15 cellular contexts compared by ENCODE assay signal in genomic region chr4:8276358-8277240, GRCh38. TPM values are rescaled to one million over a fixed set of nuclear protein-coding genes. Genes with fewer than 3 reads are reported as not detected.
DNase-seq lines count a peak whose midpoint lies in the region; ATAC-seq, FAIRE-seq and TF ChIP-seq lines count a peak whose summit lies in the region.
"Had no signal": no experiment of that assay in that cellular context is flagged by ENCODE, and none has a peak within 500 bp of the region (broad histone marks: within the 10 kb centered on the region; RNA-seq: fewer than 3 reads in every experiment).

No MANE protein-coding gene starts in this region.

- no peak overlapping the region for H2AFZ ChIP-seq in HepG2 (ENCODE audit: low read length)

- no peak overlapping the region for H3K4me3 ChIP-seq in right lobe of liver
- H3K4me3 ChIP-seq in HepG2 (replicated peaks in 1 of 3; ENCODE audit: insufficient read depth in 1 of 3, low read depth in 2 of 3, low read length in 3 of 3): no peak overlapping the region
- no peak overlapping the region for H3K4me3 ChIP-seq in fibroblast of mammary gland (ENCODE audit: control insufficient read depth, low read depth, low read length)
- no peak overlapping the region for H3K4me3 ChIP-seq in aorta (ENCODE audit: low read length in 2 of 2)
- H3K4me3 ChIP-seq in mesendoderm (ENCODE audit: low read length): no peak overlapping the region
- H3K4me3 ChIP-seq: tibial nerve had no signal

- H3K27me3 ChIP-seq in right lobe of liver (no peaks in the 10 kb centered on the region), HepG2 (ENCODE audit: control insufficient read depth in 1 of 2, insufficient read depth in 2 of 2, low read length in 2 of 2) (peaks cover 19 to 73% of the 10 kb centered on the region in 2 experiments), aorta (ENCODE audit: control insufficient read depth in 1 of 2, insufficient read depth in 2 of 2, low read length in 1 of 2) (no peaks in the 10 kb centered on the region), mesendoderm (ENCODE audit: insufficient read depth, low read length, poor library complexity) (no peaks in the 10 kb centered on the region)
- H3K27me3 ChIP-seq: tibial nerve had no signal

- H3K79me1 ChIP-seq in mesendoderm (ENCODE audit: low read length): no peaks in the 10 kb centered on the region

- H3K4ac ChIP-seq in mesendoderm (ENCODE audit: low read depth, low read length): no peak overlapping the region

- no peak overlapping the region for H4K5ac ChIP-seq in mesendoderm (ENCODE audit: low read length)

- H3K36me3 ChIP-seq in right lobe of liver (no peaks in the 10 kb centered on the region), HepG2 (replicated peaks in 1 of 2; ENCODE audit: control insufficient read depth in 1 of 2, insufficient read depth in 2 of 2, low read length in 2 of 2) (no peaks in the 10 kb centered on the region), aorta (ENCODE audit: control insufficient read depth in 1 of 2, insufficient read depth in 2 of 2, low read length in 1 of 2) (no peaks in the 10 kb centered on the region), mesendoderm (ENCODE audit: control insufficient read depth, insufficient read depth, low read length) (no peaks in the 10 kb centered on the region)
- H3K36me3 ChIP-seq: tibial nerve had no signal

- TF ChIP-seq RAD21 in HepG2 (CRISPR knock-in tag; IDR thresholded peaks at IDR 0.05): no peak

- H3K79me2 ChIP-seq in HepG2 (ENCODE audit: insufficient read depth, low read length) (no peaks in the 10 kb centered on the region), mesendoderm (ENCODE audit: control insufficient read depth, insufficient read depth, low read length) (no peaks in the 10 kb centered on the region)

- H3K23ac ChIP-seq in mesendoderm (ENCODE audit: low read length): no peak overlapping the region

- H3K9me3 ChIP-seq in right lobe of liver (no peaks in the 10 kb centered on the region), HepG2 (ENCODE audit: low read length) (no peaks in the 10 kb centered on the region), aorta (ENCODE audit: control insufficient read depth, low read length) (no peaks in the 10 kb centered on the region)
- H3K9me3 ChIP-seq: tibial nerve had no signal

- BruUV-seq in HepG2 (replicated peaks; lab: Mats Ljungman, UMichigan): no TSS peak

- FAIRE-seq in HepG2 (lab: Jason Lieb, UNC): no peak

- no peak overlapping the region for H2BK120ac ChIP-seq in mesendoderm (ENCODE audit: low read depth, low read length)

- H3K4me2 ChIP-seq in HepG2 (ENCODE audit: low read depth, low read length): no peak overlapping the region
- H3K4me2 ChIP-seq in mesendoderm (ENCODE audit: low read length): no peak overlapping the region

- H3K56ac ChIP-seq in mesendoderm (ENCODE audit: low read length): no peak overlapping the region

- H3K27ac ChIP-seq in right lobe of liver (no peak overlapping the region), HepG2 (ENCODE audit: extremely low read length, insufficient read depth, low read length) (no peak overlapping the region), aorta (ENCODE audit: low read depth in 1 of 2, low read length in 2 of 2) (no peak overlapping the region), mesendoderm (ENCODE audit: low read depth, low read length) (no peak overlapping the region)

- no peak overlapping the region for H2BK15ac ChIP-seq in mesendoderm (replicated peaks; ENCODE audit: low read depth)

- H4K8ac ChIP-seq in mesendoderm (ENCODE audit: low read depth, low read length): no peak overlapping the region

- no peak overlapping the region for H2BK5ac ChIP-seq in mesendoderm (ENCODE audit: low read length)

- H3K4me1 ChIP-seq in right lobe of liver (no peaks in the 10 kb centered on the region), HepG2 (ENCODE audit: insufficient read depth, low read length) (no peaks in the 10 kb centered on the region), aorta (ENCODE audit: control insufficient read depth in 1 of 2, insufficient read depth in 2 of 2, low read length in 2 of 2) (no peaks in the 10 kb centered on the region), mesendoderm (ENCODE audit: control insufficient read depth, low read depth, low read length) (no peaks in the 10 kb centered on the region)

- TF ChIP-seq POLR2A in right lobe of liver (IDR thresholded peaks at IDR 0.05) (no peak), HepG2 (IDR thresholded peaks at IDR 0.05; ENCODE audit: insufficient read depth in 1 of 2, low read depth in 2 of 2, low read length in 2 of 2) (no peak)

- TF ChIP-seq CTCF in right lobe of liver (IDR thresholded peaks at IDR 0.05) (no peak), HepG2 (CRISPR knock-in tag; IDR thresholded peaks at IDR 0.05) (no peak), fibroblast of mammary gland (conservative IDR thresholded peaks at IDR 0.05; ENCODE audit: control insufficient read depth, insufficient read depth, low read depth, low read length) (no peak)

- CTCF ChIA-PET in HepG2 (lab: Yijun Ruan, JAX; ENCODE audit: low intra/inter-chr PET ratio, low total read pairs): no interaction called here

- no peak overlapping the region for H3K9ac ChIP-seq in HepG2 (ENCODE audit: insufficient read depth, low read depth, low read length)
- no peak overlapping the region for H3K9ac ChIP-seq in mesendoderm (ENCODE audit: low read length)

- H4K20me1 ChIP-seq in HepG2 (ENCODE audit: insufficient read depth, low read length): no peaks in the 10 kb centered on the region

- no peak overlapping the region for H3K18ac ChIP-seq in mesendoderm (ENCODE audit: low read length)

- POLR2A ChIA-PET in HepG2 (lab: Yijun Ruan, JAX): no interaction called here

- DNase-seq in right lobe of liver: peak in 2 of 3 donors; percentile 12 to 35
- no peak for DNase-seq in HepG2 (ENCODE audit: low spot score)
- peak; percentile 23 for DNase-seq in fibroblast of mammary gland (ENCODE audit: low read depth)
- DNase-seq in myocyte (ENCODE audit: low read depth): peak; percentile 51
- DNase-seq in aorta: peak; percentile 74 to 85
- no peak for DNase-seq in EL
- no peak for DNase-seq in mesendoderm
- DNase-seq in occipital lobe (lab: John Stamatoyannopoulos, UW): no peak
- DNase-seq: activated CD4-positive, alpha-beta memory T cell treated with anti-CD3 and anti-CD28 coated beads for 36 hours; activated gamma-delta T cell; mammary epithelial cell; NCI-H1417 treated with DMSO at 0.1 percent for 48 hours; OCI-M1; T-helper 2 cell had no signal

- in situ Hi-C loops in HepG2 (cut with HindIII; ENCODE audit: extremely low pct_ligation_motif_present, low pct_unique_long_range_greater_than_20kb): no loop called here

- no peak overlapping the region for H2AK5ac ChIP-seq in mesendoderm (ENCODE audit: low read length)

- TF ChIP-seq EP300 in HepG2 (IDR thresholded peaks at IDR 0.05; ENCODE audit: low read depth in 2 of 2, low read length in 2 of 2) (no peak), HepG2 (CRISPR knock-in tag; IDR thresholded peaks at IDR 0.05; ENCODE audit: borderline replicate concordance) (no peak)

- ATAC-seq in right lobe of liver: peak in 1 of 4 donors; percentile 8
- ATAC-seq in HepG2: no peak
- ATAC-seq in aorta (ENCODE audit: low FRiP score): peak; percentile 38

- WGBS in right lobe of liver (ENCODE audit: insufficient coverage, low coverage, low lambda C conversion rate, missing lambda C conversion rate): no CpG with 5 or more reads among the region's 24 CpGs
- WGBS in HepG2 (ENCODE audit: low lambda C conversion rate): 28% methylated on average over 12 of the region's 24 CpGs
- WGBS in aorta, 2 donors: 36 to 37% methylated on average over 24 of the region's 24 CpGs
- no CpG with 5 or more reads among the region's 24 CpGs for WGBS in mesendoderm (ENCODE audit: extremely low coverage, insufficient coverage, low lambda C conversion rate)

- intact Hi-C loops in right lobe of liver (cut with DNase I): no loop called here
- intact Hi-C loops in HepG2 (cut with micrococcal nuclease; ENCODE audit: unreplicated experiment): no loop called here
- intact Hi-C loops in aorta (cut with DNase I): loop anchor here in 1 of 2 donors (5.0 kb wide), 1 partner anchor 41 kb away; no protein-coding TSS in a partner anchor

TF ChIP-seq in HepG2, 621 proteins besides CTCF, POLR2A, EP300 and RAD21 (continues in another document):
- no peak for TF ChIP-seq IRX3 (CRISPR knock-in tag; IDR thresholded peaks at IDR 0.05; ENCODE audit: borderline replicate concordance, low read depth)
- no peak for TF ChIP-seq ZNF496 (CRISPR knock-in tag; IDR thresholded peaks at IDR 0.05; ENCODE audit: insufficient replicate concordance)
- no peak for TF ChIP-seq HOXA3 (CRISPR knock-in tag; IDR thresholded peaks at IDR 0.05)
- no peak for TF ChIP-seq TBL1XR1 (IDR thresholded peaks at IDR 0.05; ENCODE audit: borderline replicate concordance, low read length, partially characterized antibody)

RNA-seq across cellular contexts. Expression of gene HTRA3, which starts 7.0 kb away (rescaled TPM):
- 1 to 10 TPM in 3 of 6 experiments, under 1 TPM in 3; 0.32 to 1.6 (median 1.0) TPM for total RNA-seq in right lobe of liver
- total RNA-seq in HepG2 (2016; rRNA removed; fragmentation: Illumina TruSeq; extraction: Trizol): not detected in 2 replicates
- not detected in 2 replicates for total RNA-seq in HepG2 (2016; cell fraction: cytosol; rRNA removed; fragmentation: Illumina TruSeq; extraction: Trizol; ENCODE audit: low read depth)
- 0.04 TPM in 1 of 2 replicates, not detected in the other for total RNA-seq in HepG2 (2016; cell fraction: insoluble cytoplasmic fraction; rRNA removed; fragmentation: Illumina TruSeq; extraction: Trizol)
- total RNA-seq in HepG2 (2016; cell fraction: membrane; rRNA removed; fragmentation: Illumina TruSeq; extraction: Trizol): not detected in 2 replicates
- total RNA-seq in HepG2 (2016; cell fraction: nucleus; rRNA removed; fragmentation: Illumina TruSeq; extraction: Trizol): not detected in 2 replicates
- 0.16 and 0.17 TPM in 2 replicates for polyA plus RNA-seq in HepG2 (2011; rRNA removed)
- 0.12 and 0.31 TPM in 2 replicates for polyA plus RNA-seq in HepG2 (2011; cell fraction: cytosol; rRNA removed)
- 0.12 and 0.19 TPM in 2 replicates for polyA plus RNA-seq in HepG2 (2011; cell fraction: nucleus; rRNA removed)
- not detected in 2 replicates for polyA plus RNA-seq in HepG2 (2012)
- 0.07 TPM in 1 of 2 replicates, not detected in the other for polyA plus RNA-seq in HepG2 (2016; cell fraction: cytosol; fragmentation: Illumina TruSeq; extraction: Trizol; ENCODE audit: low read depth)
- polyA plus RNA-seq in HepG2 (2016; cell fraction: insoluble cytoplasmic fraction; fragmentation: Illumina TruSeq; extraction: Trizol; ENCODE audit: low read depth): not detected in 2 replicates
- polyA plus RNA-seq in HepG2 (2016; cell fraction: membrane; fragmentation: Illumina TruSeq; extraction: Trizol; ENCODE audit: low read depth): not detected in 2 replicates
- polyA plus RNA-seq in HepG2 (2016; cell fraction: nucleus; fragmentation: Illumina TruSeq; extraction: Trizol; ENCODE audit: insufficient read depth, low read depth): not detected in 2 replicates
- 0.18 and 0.47 TPM in 2 replicates for polyA minus RNA-seq in HepG2 (2011; rRNA and poly(A)+ RNA removed; ENCODE audit: low replicate concordance)
- polyA minus RNA-seq in HepG2 (2011; cell fraction: cytosol; rRNA and poly(A)+ RNA removed): not detected in 2 replicates
- not detected in 2 replicates for polyA minus RNA-seq in HepG2 (2011; cell fraction: nucleus; rRNA and poly(A)+ RNA removed)
- total RNA-seq in myocyte: 35.0 and 49.3 TPM in 2 replicates
- 13.0 TPM for polyA plus RNA-seq in myocyte (2012)
- total RNA-seq in aorta: 100 to 1,000 TPM in 1 of 2 donors, 10 to 100 TPM in 1; 31.8 to 129 TPM
- polyA plus RNA-seq in aorta: 1 to 10 TPM; 1.1 to 5.2 TPM
- 1.8 TPM for polyA plus RNA-seq in mesendoderm (2013, experiment 1 of 2)
- 1.9 TPM for polyA plus RNA-seq in mesendoderm (2013, experiment 2 of 2)
- total RNA-seq in occipital lobe: 1.2 TPM
- total RNA-seq: activated CD4-positive, alpha-beta memory T cell treated with anti-CD3 and anti-CD28 coated beads for 36 hours had no signal
- polyA plus RNA-seq: mammary epithelial cell had no signal

Comparison
In these comparisons a context has a peak if more than half of its experiments do, and no peak if none do; other contexts are left out.
1. DNase-seq: peak in right lobe of liver (2 of 3), fibroblast of mammary gland (single experiment), myocyte (single experiment) and aorta (2 of 2); none in HepG2 (single experiment), EL (single experiment), mesendoderm (single experiment) and occipital lobe (single experiment).
2. RNA of gene HTRA3, which starts 7.0 kb away (total RNA-seq): 31.8 to 129 TPM in aorta and 35.0 to 49.3 TPM in myocyte; 1.2 TPM in occipital lobe (single experiment), 0.32 to 1.6 TPM in right lobe of liver and 0.04 TPM in HepG2; every median in the first group is over 10 times any median in the second.